10 cellular contexts compared by ENCODE assay signal in the genomic region with DNA sequence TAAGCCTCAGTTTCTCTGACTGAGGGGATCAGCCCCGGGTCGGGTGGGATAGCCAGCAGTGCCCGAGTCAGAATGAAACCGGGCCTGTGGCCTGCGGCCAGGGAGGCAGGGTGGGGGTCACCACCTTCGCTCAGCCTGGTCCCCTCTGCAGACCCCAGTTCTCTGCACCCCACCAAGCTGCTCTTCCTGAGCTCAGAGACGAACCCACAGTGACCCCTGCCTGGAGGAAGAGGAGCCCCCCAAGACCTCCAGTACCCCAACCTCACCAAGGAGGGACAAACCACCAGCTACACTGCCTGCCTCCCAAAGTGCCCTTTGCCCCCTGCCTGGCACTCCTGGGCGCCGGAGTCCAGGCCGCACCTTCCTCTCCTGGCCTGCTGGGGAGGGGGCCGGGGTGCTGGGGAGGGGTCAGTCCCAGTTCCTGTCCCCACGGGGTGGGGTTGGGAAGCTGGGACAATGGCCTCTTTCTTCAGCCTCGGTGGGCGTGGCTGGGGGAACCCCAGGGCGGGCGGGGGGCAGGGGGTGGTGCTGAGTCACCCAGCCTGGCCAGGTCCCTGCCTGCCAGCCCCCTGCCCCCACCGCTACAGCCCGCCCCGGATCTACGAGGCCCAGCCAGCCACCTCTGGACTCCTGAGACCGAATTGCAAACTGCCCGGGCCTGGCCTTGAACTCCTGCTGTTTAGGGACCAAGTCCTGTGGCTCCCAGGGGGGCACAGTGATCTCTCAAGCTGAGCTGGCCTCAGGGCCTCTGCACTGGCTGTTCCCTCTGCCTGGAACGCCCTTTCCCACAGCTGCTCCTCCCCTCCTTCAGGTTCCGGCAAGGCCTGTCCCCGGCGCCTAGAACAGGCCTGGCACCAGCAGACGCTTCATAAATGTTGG. TPM values are rescaled to one million over a fixed set of nuclear protein-coding genes. Genes with fewer than 3 reads are reported as not detected.
DNase-seq lines count a peak whose midpoint lies in the region; TF ChIP-seq lines count a peak whose summit lies in the region.
"Had no signal": no experiment of that assay in that cellular context is flagged by ENCODE, and none has a peak within 500 bp of the region (broad histone marks: within the 10 kb centered on the region; RNA-seq: fewer than 3 reads in every experiment).

No MANE protein-coding gene starts in this region.

- no peaks in the 10 kb centered on the region for H3K9me2 ChIP-seq in OCI-LY7 (ENCODE audit: insufficient read depth, low read length)

- H3K4me3 ChIP-seq in prostate gland, result no peak overlapping the region
- no peak overlapping the region for H3K4me3 ChIP-seq in OCI-LY7 (ENCODE audit: low read depth, low read length, poor library complexity, severe bottlenecking)

- no peak for TF ChIP-seq CTCF in prostate gland (IDR thresholded peaks at IDR 0.05)
- no peak for TF ChIP-seq CTCF in OCI-LY7 (conservative IDR thresholded peaks at IDR 0.05; ENCODE audit: low read length)

- H3K79me2 ChIP-seq in OCI-LY7 (ENCODE audit: insufficient read depth, low read depth, low read length), result peaks cover 70% of the 10 kb centered on the region

- TF ChIP-seq POLR2A in prostate gland (IDR thresholded peaks at IDR 0.05), result no peak

- BruUV-seq in OCI-LY7 (replicated peaks; lab: Mats Ljungman, UMichigan), result no TSS peak

- CTCF ChIA-PET in OCI-LY7 (lab: Charles Lee; ENCODE audit: unreplicated experiment), result no interaction called here

- H3K9me3 ChIP-seq in prostate gland (no peaks in the 10 kb centered on the region), OCI-LY7 (ENCODE audit: low read length) (no peaks in the 10 kb centered on the region)

- WGBS in prostate gland, result 47% methylated on average over 17 of the region's 27 CpGs

- intact Hi-C loops in prostate gland (cut with DNase I) (no loop called here), OCI-LY7 (cut with micrococcal nuclease; ENCODE audit: unreplicated experiment) (no loop called here)

- peak; percentile 28 for DNase-seq in EH (ENCODE audit: low read depth)
- DNase-seq in SW480 (ENCODE audit: low spot score), result peak; percentile 86
- DNase-seq in glomerular visceral epithelial cell (ENCODE audit: extremely low spot score), result peak; percentile 81
- DNase-seq in prostate gland (ENCODE audit: low spot score), result no peak
- DNase-seq in NAMALWA (ENCODE audit: low spot score), result no peak
- DNase-seq in OCI-LY7 (ENCODE audit: low spot score), result no peak
- no peak for DNase-seq in cerebellar cortex (ENCODE audit: low spot score)
- no peak for DNase-seq in NCI-H1417 treated with DMSO at 0.1 percent for 48 hours (lab: John Stamatoyannopoulos, UW)
- DNase-seq: NCI-H1417; stimulated activated CD4-positive, alpha-beta T cell treated with anti-CD3 and anti-CD28 coated beads, Interleukin-1b, Interleukin-23, amount 100 ng/mL, for 48 hours had no signal

- H3K4me1 ChIP-seq in prostate gland (replicated peaks) (peaks cover 7% of the 10 kb centered on the region), OCI-LY7 (ENCODE audit: insufficient read depth, low read length, poor library complexity, severe bottlenecking) (no peaks in the 10 kb centered on the region)

- H3K27ac ChIP-seq in prostate gland (peak overlapping the region; percentile 66 to 69), OCI-LY7 (ENCODE audit: low read depth, low read length, poor library complexity, severe bottlenecking) (no peak overlapping the region)

- H2AFZ ChIP-seq in OCI-LY7 (ENCODE audit: low read length), result no peak overlapping the region

- no peaks in the 10 kb centered on the region for H3K27me3 ChIP-seq in prostate gland (replicated peaks; ENCODE audit: insufficient read depth)

- POLR2A ChIA-PET in OCI-LY7 (lab: Charles Lee), result no interaction called here

- peaks cover 15 to 20% of the 10 kb centered on the region in 2 donors for H3K36me3 ChIP-seq in prostate gland
- peaks cover 85% of the 10 kb centered on the region for H3K36me3 ChIP-seq in OCI-LY7 (ENCODE audit: insufficient read depth, low read length)

- no peak overlapping the region for H3K4me2 ChIP-seq in OCI-LY7 (ENCODE audit: low read length)

- no peaks in the 10 kb centered on the region; the same call in 1 of the 2 replicates for H4K20me1 ChIP-seq in OCI-LY7 (ENCODE audit: insufficient read depth, low read length)

RNA-seq across cellular contexts. Expression of a gene that starts 14.3 kb away (rescaled TPM):
- total RNA-seq in prostate gland, result 10 to 100 TPM; 77.1 to 87.3 TPM
- total RNA-seq in OCI-LY7 (2014; rRNA removed; shearing (Covaris generic)), result 13.1 and 17.2 TPM in 2 replicates
- total RNA-seq in OCI-LY7 (2022), result 29.3 and 31.2 TPM in 2 replicates

RNA-seq across cellular contexts. Expression of a gene that starts 44.8 kb away (rescaled TPM):
- 10 to 100 TPM; 25.3 to 70.0 TPM for total RNA-seq in prostate gland
- 25.3 and 31.5 TPM in 2 replicates for total RNA-seq in OCI-LY7 (2014; rRNA removed; shearing (Covaris generic))
- total RNA-seq in OCI-LY7 (2022), result 34.4 and 35.0 TPM in 2 replicates

Comparison
In these comparisons a context has a peak if more than half of its experiments do, and no peak if none do; other contexts are left out.
1. DNase-seq: peak in EH (single experiment), SW480 (single experiment) and glomerular visceral epithelial cell (single experiment); none in prostate gland (single experiment), NAMALWA (single experiment), OCI-LY7 (single experiment), cerebellar cortex (single experiment) and NCI-H1417 treated with DMSO at 0.1 percent for 48 hours (single experiment).